31 cellular contexts compared by ENCODE assay signal in genomic region chr3:8729479-8729878, GRCh38. TPM values are rescaled to one million over a fixed set of nuclear protein-coding genes. Genes with fewer than 3 reads are reported as not detected.
"Had no signal": no experiment of that assay in that cellular context is flagged by ENCODE, and none has a peak within 500 bp of the region (broad histone marks: within the 10 kb centered on the region; RNA-seq: fewer than 3 reads in every experiment).

No MANE protein-coding gene starts in this region.

- H3K27ac ChIP-seq: stomach, suprapubic skin, testis, thoracic aorta, thyroid gland, tibial artery, tibial nerve, transverse colon, upper lobe of left lung, upper lobe of right lung, uterus, vagina had no signal

- H3K9me3 Mint-ChIP-seq: stimulated activated effector memory CD8-positive, alpha-beta T cell treated with anti-CD3 and anti-CD28 coated beads, Interleukin-12 subunit alpha, Interleukin-12 subunit beta, amount 100 ng/mL, for 72 hours had no signal

- FAIRE-seq: urothelium cell line had no signal

- H3K36me3 Mint-ChIP-seq: stimulated activated effector memory CD8-positive, alpha-beta T cell treated with anti-CD3 and anti-CD28 coated beads, Interleukin-12 subunit alpha, Interleukin-12 subunit beta, amount 100 ng/mL, for 72 hours; stimulated activated memory B cell treated with anti-CD40 and anti-IgM and Interleukin-4, amounts not matched to agents 10 μg/mL and 1 μg/mL and 100 μg/mL, for 72 hours; stimulated activated naive B cell treated with anti-CD40 and anti-IgM and Interleukin-4, amounts not matched to agents 10 μg/mL and 1 μg/mL and 100 μg/mL, for 72 hours had no signal

- H3K36me3 ChIP-seq: stomach, suprapubic skin, thoracic aorta, thyroid gland, tibial artery, tibial nerve, transverse colon, upper lobe of left lung, upper lobe of right lung, uterus, vagina had no signal

- H3K9me3 ChIP-seq: suprapubic skin, testis, thoracic aorta, thyroid gland, transverse colon, upper lobe of right lung, uterus, vagina had no signal

- DNase-seq: stimulated activated CD4-positive, alpha-beta T cell treated with anti-CD3 and anti-CD28 coated beads, Interleukin-2, amount 100 ng/mL, for 48 hours; stimulated activated CD4-positive, alpha-beta T cell treated with anti-CD3 and anti-CD28 coated beads, Interleukin-4, amount 100 ng/mL, for 1 hour; stimulated activated CD4-positive, alpha-beta T cell treated with anti-CD3 and anti-CD28 coated beads, Interleukin-4, amount 100 ng/mL, for 24 hours; stimulated activated CD4-positive, alpha-beta T cell treated with anti-CD3 and anti-CD28 coated beads, Interleukin-4, amount 100 ng/mL, for 4 hours; stimulated activated CD8-positive, alpha-beta memory T cell treated with anti-CD3 and anti-CD28 coated beads, Interleukin-4, amount 100 ng/mL, for 48 hours; stimulated activated naive B cell treated with anti-CD40 and anti-IgM and Interleukin-4, amounts not matched to agents 10 μg/mL and 1 μg/mL and 100 μg/mL, for 72 hours; stimulated activated naive CD4-positive, alpha-beta T cell; stimulated activated naive CD4-positive, alpha-beta T cell treated with Interleukin-2 at 50 U/mL for 16 hours; stimulated activated naive CD8-positive, alpha-beta T cell treated with anti-CD3 and anti-CD28 coated beads, Interleukin-15, amount 100 ng/mL, for 72 hours; stimulated activated naive CD8-positive, alpha-beta T cell treated with anti-CD3 and anti-CD28 coated beads, Interleukin-15, Interleukin-2, amounts not matched to agents 100 U/mL and 50 U/mL, for 24 hours; stomach; substantia nigra; testis; thyroid gland; tibial artery; transverse colon; trophoblast cell; upper lobe of left lung; upper lobe of right lung; uterus had no signal

- H3K4me3 ChIP-seq: stomach, suprapubic skin, testis, thoracic aorta, thyroid gland, tibial artery, tibial nerve, transverse colon, upper lobe of left lung, upper lobe of right lung, uterus, vagina had no signal

- H3K4me3 Mint-ChIP-seq: stimulated activated effector memory CD8-positive, alpha-beta T cell treated with anti-CD3 and anti-CD28 coated beads, Interleukin-12 subunit alpha, Interleukin-12 subunit beta, amount 100 ng/mL, for 72 hours; stimulated activated memory B cell treated with anti-CD40 and anti-IgM and Interleukin-4, amounts not matched to agents 10 μg/mL and 1 μg/mL and 100 μg/mL, for 72 hours; stimulated activated naive B cell treated with anti-CD40 and anti-IgM and Interleukin-4, amounts not matched to agents 10 μg/mL and 1 μg/mL and 100 μg/mL, for 72 hours; stimulated activated naive CD8-positive, alpha-beta T cell treated with anti-CD3 and anti-CD28 coated beads, Interleukin-15, amount 100 ng/mL, for 72 hours; stimulated activated naive CD8-positive, alpha-beta T cell treated with anti-CD3 and anti-CD28 coated beads, Interleukin-15, Interleukin-2, amounts not matched to agents 100 ng/mL and 50 ng/mL, for 24 hours had no signal

- H3K4me1 Mint-ChIP-seq: stimulated activated effector memory CD8-positive, alpha-beta T cell treated with anti-CD3 and anti-CD28 coated beads, Interleukin-12 subunit alpha, Interleukin-12 subunit beta, amount 100 ng/mL, for 72 hours; stimulated activated memory B cell treated with anti-CD40 and anti-IgM and Interleukin-4, amounts not matched to agents 10 μg/mL and 1 μg/mL and 100 μg/mL, for 72 hours; stimulated activated naive B cell treated with anti-CD40 and anti-IgM and Interleukin-4, amounts not matched to agents 10 μg/mL and 1 μg/mL and 100 μg/mL, for 72 hours; stimulated activated naive CD8-positive, alpha-beta T cell treated with anti-CD3 and anti-CD28 coated beads, Interleukin-15, amount 100 ng/mL, for 72 hours had no signal

- ATAC-seq: stimulated activated effector memory CD8-positive, alpha-beta T cell treated with anti-CD3 and anti-CD28 coated beads, Interleukin-12 subunit alpha, Interleukin-12 subunit beta, amount 100 ng/mL, for 72 hours; stimulated activated memory B cell treated with anti-CD40 and anti-IgM and Interleukin-4, amounts not matched to agents 10 μg/mL and 1 μg/mL and 100 μg/mL, for 72 hours; stimulated activated naive B cell treated with anti-CD40 and anti-IgM and Interleukin-4, amounts not matched to agents 10 μg/mL and 1 μg/mL and 100 μg/mL, for 72 hours; stimulated activated naive CD8-positive, alpha-beta T cell treated with anti-CD3 and anti-CD28 coated beads, Interleukin-15, amount 100 ng/mL, for 72 hours; stimulated activated naive CD8-positive, alpha-beta T cell treated with anti-CD3 and anti-CD28 coated beads, Interleukin-15, Interleukin-2, amounts not matched to agents 100 U/mL and 50 U/mL, for 24 hours; upper lobe of right lung had no signal

- H3K27me3 ChIP-seq: stomach, suprapubic skin, testis, thyroid gland, tibial artery, tibial nerve, transverse colon, upper lobe of left lung, upper lobe of right lung, uterus, vagina had no signal

- H3K27ac Mint-ChIP-seq: stimulated activated effector memory CD8-positive, alpha-beta T cell treated with anti-CD3 and anti-CD28 coated beads, Interleukin-12 subunit alpha, Interleukin-12 subunit beta, amount 100 ng/mL, for 72 hours; stimulated activated memory B cell treated with anti-CD40 and anti-IgM and Interleukin-4, amounts not matched to agents 10 μg/mL and 1 μg/mL and 100 μg/mL, for 72 hours; stimulated activated naive B cell treated with anti-CD40 and anti-IgM and Interleukin-4, amounts not matched to agents 10 μg/mL and 1 μg/mL and 100 μg/mL, for 72 hours; stimulated activated naive CD8-positive, alpha-beta T cell treated with anti-CD3 and anti-CD28 coated beads, Interleukin-15, amount 100 ng/mL, for 72 hours; stimulated activated naive CD8-positive, alpha-beta T cell treated with anti-CD3 and anti-CD28 coated beads, Interleukin-15, Interleukin-2, amounts not matched to agents 100 ng/mL and 50 ng/mL, for 24 hours had no signal

- H3K4me1 ChIP-seq: stomach, suprapubic skin, testis, thyroid gland, tibial nerve, transverse colon, upper lobe of left lung, upper lobe of right lung, uterus, vagina had no signal

RNA-seq across cellular contexts. Expression of gene CAV3, which starts 4.1 kb away (rescaled TPM):
- total RNA-seq: subcutaneous adipose tissue, suprapubic skin, temporal lobe, testis, thoracic aorta, thyroid gland, transverse colon, ureter, uterus, vagina had no signal
